In the genomic region with DNA sequence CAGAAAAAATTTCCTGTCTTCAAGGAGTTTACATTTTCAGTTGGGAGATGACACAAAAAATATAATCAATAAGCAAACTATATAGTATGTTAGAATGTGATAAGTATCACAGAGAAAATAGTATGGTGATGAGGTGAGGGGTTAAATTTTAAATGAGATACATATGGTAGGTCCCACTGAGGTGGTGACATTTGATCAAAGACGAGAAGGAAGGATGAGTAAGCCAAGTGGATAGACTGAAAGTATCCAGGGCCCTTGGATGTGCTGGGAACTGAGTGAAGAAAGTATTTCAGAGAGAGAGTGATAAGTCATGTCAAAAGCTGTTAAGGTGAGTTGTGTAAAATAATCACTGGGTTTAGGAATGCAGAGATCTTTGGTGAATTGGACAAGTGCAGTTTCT, we compare ENCODE assay signal across 17 cellular contexts. TPM values are rescaled to one million over a fixed set of nuclear protein-coding genes. Genes with fewer than 3 reads are reported as not detected.
DNase-seq lines count a peak whose midpoint lies in the region; ATAC-seq and TF ChIP-seq lines count a peak whose summit lies in the region.
"Had no signal": no experiment of that assay in that cellular context is flagged by ENCODE, and none has a peak within 500 bp of the region (broad histone marks: within the 10 kb centered on the region; RNA-seq: fewer than 3 reads in every experiment).

No MANE protein-coding gene starts in this region.

- ATAC-seq in sciatic nerve (peak; percentile 20), HG02571 (IDR thresholded peaks at IDR 0.05; ENCODE audit: unreplicated experiment) (no peak)
- ATAC-seq: Panc1 had no signal

- no peaks in the 10 kb centered on the region for H3K9me3 Mint-ChIP-seq in activated CD4-positive, alpha-beta T cell treated with anti-CD3 and anti-CD28 coated beads, Interleukin-2, amount 10 ng/mL, durations not matched to agents 24 days and 14 days
- H3K9me3 Mint-ChIP-seq: H9 had no signal

- intact Hi-C loops in cardiac septum (cut with DNase I), result no loop called here
- intact Hi-C loops in sciatic nerve (cut with DNase I), result no loop called here
- intact Hi-C loops in activated CD4-positive, alpha-beta T cell treated with anti-CD3 and anti-CD28 coated beads, Interleukin-2, amount 10 ng/mL, durations not matched to agents 24 days and 14 days (cut with micrococcal nuclease), result no loop called here

- H3K36me3 ChIP-seq in right atrium auricular region (no peaks in the 10 kb centered on the region), muscle layer of colon (ENCODE audit: insufficient read depth, low read length) (no peaks in the 10 kb centered on the region)
- H3K36me3 ChIP-seq: BLaER1 treated with 17β-estradiol and CSF1 and Interleukin-3, amounts not matched to agents 10 nM and 100 nM had no signal

- H3K27ac ChIP-seq in right atrium auricular region (peak overlapping the region; percentile 14 to 28), muscle layer of colon (ENCODE audit: low read depth, low read length) (peak overlapping the region; percentile 20)
- H3K27ac ChIP-seq: BLaER1 treated with 17β-estradiol and CSF1 and Interleukin-3, amounts not matched to agents 10 nM and 100 nM had no signal

- no peak for DNase-seq in right atrium auricular region (ENCODE audit: low spot score)
- no peak for DNase-seq in cardiac septum (ENCODE audit: low spot score)
- no peak for DNase-seq in sciatic nerve (ENCODE audit: low spot score)
- no peak for DNase-seq in activated CD4-positive, alpha-beta T cell treated with anti-CD3 and anti-CD28 coated beads, Interleukin-2, amount 10 ng/mL, durations not matched to agents 24 days and 14 days
- DNase-seq in OCI-M1 (lab: John Stamatoyannopoulos, UW), result no peak
- no peak for DNase-seq in cerebellar cortex (ENCODE audit: low spot score)
- DNase-seq: DND-41, H9, Karpas-422, MM.1S, NCI-H1092 treated with DMSO at 0.1 percent for 48 hours, NCI-H510A treated with DMSO at 0.1 percent for 48 hours had no signal

- no peaks in the 10 kb centered on the region for H3K4me1 Mint-ChIP-seq in activated CD4-positive, alpha-beta T cell treated with anti-CD3 and anti-CD28 coated beads, Interleukin-2, amount 10 ng/mL, durations not matched to agents 24 days and 14 days

- H3K9me3 ChIP-seq in right atrium auricular region (no peaks in the 10 kb centered on the region), muscle layer of colon (ENCODE audit: low read length) (no peaks in the 10 kb centered on the region)
- H3K9me3 ChIP-seq: BLaER1 treated with 17β-estradiol and CSF1 and Interleukin-3, amounts not matched to agents 10 nM and 100 nM had no signal

- no peaks in the 10 kb centered on the region for H3K27me3 ChIP-seq in right atrium auricular region
- H3K27me3 ChIP-seq in muscle layer of colon (ENCODE audit: control insufficient read depth in 1 of 2, insufficient read depth in 2 of 2, low read length in 2 of 2), result no peaks in the 10 kb centered on the region
- H3K27me3 ChIP-seq: BLaER1 treated with 17β-estradiol and CSF1 and Interleukin-3, amounts not matched to agents 10 nM and 100 nM had no signal

- H3K4me1 ChIP-seq in right atrium auricular region (peaks cover 0 to 38% of the 10 kb centered on the region in 2 donors), muscle layer of colon (ENCODE audit: insufficient read depth, low read length) (peaks cover 5% of the 10 kb centered on the region)

- H3K36me3 Mint-ChIP-seq in activated CD4-positive, alpha-beta T cell treated with anti-CD3 and anti-CD28 coated beads, Interleukin-2, amount 10 ng/mL, durations not matched to agents 24 days and 14 days (ENCODE audit: low read depth), result no peaks in the 10 kb centered on the region

- TF ChIP-seq CTCF in right atrium auricular region (IDR thresholded peaks at IDR 0.05), result no peak

- no peak overlapping the region for H3K9ac ChIP-seq in muscle layer of colon (ENCODE audit: low read length)
- H3K9ac ChIP-seq: BLaER1 treated with 17β-estradiol and CSF1 and Interleukin-3, amounts not matched to agents 10 nM and 100 nM had no signal

- H3K4me3 ChIP-seq in right atrium auricular region (no peak overlapping the region), muscle layer of colon (ENCODE audit: low read depth in 1 of 2, low read length in 2 of 2) (no peak overlapping the region)
- H3K4me3 ChIP-seq: BLaER1 treated with 17β-estradiol and CSF1 and Interleukin-3, amounts not matched to agents 10 nM and 100 nM had no signal

- no peak overlapping the region for H3K27ac Mint-ChIP-seq in activated CD4-positive, alpha-beta T cell treated with anti-CD3 and anti-CD28 coated beads, Interleukin-2, amount 10 ng/mL, durations not matched to agents 24 days and 14 days
- H3K27ac Mint-ChIP-seq: H9 had no signal

- no peak overlapping the region for H3K4me3 Mint-ChIP-seq in activated CD4-positive, alpha-beta T cell treated with anti-CD3 and anti-CD28 coated beads, Interleukin-2, amount 10 ng/mL, durations not matched to agents 24 days and 14 days
- H3K4me3 Mint-ChIP-seq: H9 had no signal

- peaks cover 3% of the 10 kb centered on the region for H3K27me3 Mint-ChIP-seq in activated CD4-positive, alpha-beta T cell treated with anti-CD3 and anti-CD28 coated beads, Interleukin-2, amount 10 ng/mL, durations not matched to agents 24 days and 14 days

RNA-seq across cellular contexts. Expression of gene CCDC192, which starts 3.5 kb away (rescaled TPM):
- total RNA-seq in right atrium auricular region (not detected), cardiac septum (not detected), sciatic nerve (1.2 TPM)
- not detected in 2 replicates for total RNA-seq in activated CD4-positive, alpha-beta T cell treated with anti-CD3 and anti-CD28 coated beads, Interleukin-2, amount 10 ng/mL, durations not matched to agents 24 days and 14 days
- total RNA-seq: A172, H9 had no signal

RNA-seq across cellular contexts. Expression of gene CTXN3, which starts 57.8 kb away (rescaled TPM):
- total RNA-seq in right atrium auricular region (not detected), cardiac septum (not detected), sciatic nerve (not detected)
- not detected in 2 replicates for total RNA-seq in activated CD4-positive, alpha-beta T cell treated with anti-CD3 and anti-CD28 coated beads, Interleukin-2, amount 10 ng/mL, durations not matched to agents 24 days and 14 days
- total RNA-seq: A172, H9 had no signal
